In the genomic region with DNA sequence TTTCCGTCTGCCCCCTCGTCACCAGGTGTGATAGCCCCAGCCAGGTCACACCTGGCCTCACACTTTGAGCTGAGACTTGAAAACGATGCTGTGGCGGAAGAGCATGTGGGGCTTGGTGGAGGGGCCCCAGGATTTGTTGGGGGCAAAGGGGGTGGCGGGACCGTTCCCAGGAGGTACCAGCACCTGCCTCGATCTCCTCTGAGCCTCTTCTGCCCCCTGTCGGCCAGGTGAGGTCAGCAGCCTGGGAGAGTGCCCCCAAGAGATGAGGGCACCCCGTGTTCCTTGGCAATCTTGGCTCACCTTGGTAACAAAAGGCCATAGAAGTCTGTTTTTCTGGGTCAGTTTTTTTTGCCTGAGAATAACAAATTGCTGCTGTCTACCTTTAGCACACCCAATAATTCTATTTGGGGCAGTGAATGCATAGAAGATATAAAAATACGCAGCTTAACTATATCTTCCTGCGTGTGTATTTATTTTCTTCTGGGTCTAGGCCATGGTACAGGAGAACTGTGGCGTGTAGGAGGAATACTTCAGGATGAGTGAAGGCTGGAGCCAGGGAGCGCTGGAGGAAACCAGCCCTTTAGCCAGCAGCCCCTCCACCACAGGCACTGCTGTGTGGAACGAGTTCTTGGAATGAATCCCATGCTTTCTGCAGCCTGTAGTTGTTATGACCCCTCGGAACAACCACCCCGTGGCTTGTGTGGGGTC, we compare ENCODE assay signal across 1 cellular context.
TF ChIP-seq lines count a peak whose summit lies in the region.

No MANE protein-coding gene starts in this region.

TF ChIP-seq in WTC11, 78 proteins besides CTCF, POLR2A, EP300 and RAD21 (continued from another document):
- TF ChIP-seq PRDM15 (CRISPR knock-in tag; IDR thresholded peaks at IDR 0.05): no peak
- no peak for TF ChIP-seq PREB (CRISPR knock-in tag; IDR thresholded peaks at IDR 0.05; ENCODE audit: borderline replicate concordance)
- no peak for TF ChIP-seq ZNF423 (CRISPR knock-in tag; IDR thresholded peaks at IDR 0.05)
